34 cellular contexts compared by ENCODE assay signal in the genomic region with DNA sequence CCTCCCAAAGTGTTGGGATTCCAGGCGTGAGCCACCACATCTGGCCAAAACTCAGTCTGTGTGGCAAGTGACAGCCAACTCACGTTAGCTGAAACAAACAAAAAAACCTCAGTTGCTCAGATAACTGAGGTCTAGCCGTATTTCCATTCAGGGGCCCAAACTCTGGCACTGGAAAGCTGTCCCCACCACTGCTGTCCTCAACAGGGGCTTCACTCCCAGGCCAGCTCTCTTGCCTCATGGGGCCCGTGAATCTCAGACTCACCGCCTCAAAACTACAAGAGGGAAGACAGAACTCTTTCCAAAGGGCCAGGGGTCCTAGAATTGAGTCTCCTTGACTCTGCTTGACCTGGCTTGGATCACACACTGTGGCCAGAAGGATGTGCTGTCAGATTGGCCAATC.
"Had no signal": no experiment of that assay in that cellular context is flagged by ENCODE, and none has a peak within 500 bp of the region (broad histone marks: within the 10 kb centered on the region; RNA-seq: fewer than 3 reads in every experiment).

No MANE protein-coding gene starts in this region.

- H3K4me3 Mint-ChIP-seq: activated B cell treated with CpG ODN at 0.5 μM for 24 hours; activated CD4-positive, alpha-beta memory T cell treated with anti-CD3 and anti-CD28 coated beads for 36 hours; activated CD4-positive, alpha-beta T cell treated with anti-CD3 and anti-CD28 coated beads, Interleukin-2, amount 10 ng/mL, durations not matched to agents 24 days and 14 days; activated naive CD4-positive, alpha-beta T cell treated with anti-CD3 and anti-CD28 coated beads for 36 hours; activated naive CD8-positive, alpha-beta T cell treated with anti-CD3 and anti-CD28 coated beads for 36 hours; activated T-cell treated with anti-CD3 and anti-CD28 coated beads, Interleukin-2, amount 50 U/mL, for 4 hours; activated T-cell treated with anti-CD3 and anti-CD28 coated beads, Interleukin-2, amount 50 U/mL, for 72 hours; activated T-helper 1 cell treated with anti-CD3 and anti-CD28 coated beads, Interleukin-12 subunit alpha, Interleukin-12 subunit beta, Interleukin-2, Interleukin-4 antibody, amounts not matched to agents 30 ng/mL and 10 ng/mL and 1 ng/mL, durations not matched to agents 14 hours and 24 hours and 36 hours; activated T-helper 17 cell treated with anti-CD3 and anti-CD28 coated beads, Interleukin-2, amount 50 U/mL, for 72 hours; T-helper 1 cell treated with Interleukin-12 subunit alpha and Interleukin-12 subunit beta and Interleukin-4 antibody, amounts not matched to agents 30 μg/mL and 1 μg/mL, for 36 hours; T-helper 2 cell treated with Interferon-gamma antibody and Interleukin-4, amounts not matched to agents 5 μg/mL and 100 μg/mL, for 36 hours had no signal

- H3K27ac Mint-ChIP-seq: activated B cell treated with CpG ODN at 0.5 μM for 24 hours; activated CD4-positive, alpha-beta memory T cell treated with anti-CD3 and anti-CD28 coated beads for 36 hours; activated CD4-positive, alpha-beta T cell treated with anti-CD3 and anti-CD28 coated beads, Interleukin-2, amount 10 ng/mL, durations not matched to agents 24 days and 14 days; activated naive CD8-positive, alpha-beta T cell treated with anti-CD3 and anti-CD28 coated beads for 36 hours; activated T-cell treated with anti-CD3 and anti-CD28 coated beads, Interleukin-2, amount 50 U/mL, for 72 hours; activated T-helper 1 cell treated with anti-CD3 and anti-CD28 coated beads, Interleukin-12 subunit alpha, Interleukin-12 subunit beta, Interleukin-2, Interleukin-4 antibody, amounts not matched to agents 30 ng/mL and 10 ng/mL and 1 ng/mL, durations not matched to agents 14 hours and 24 hours and 36 hours; T-helper 1 cell treated with Interleukin-12 subunit alpha and Interleukin-12 subunit beta and Interleukin-4 antibody, amounts not matched to agents 30 μg/mL and 1 μg/mL, for 36 hours; T-helper 2 cell treated with Interferon-gamma antibody and Interleukin-4, amounts not matched to agents 5 μg/mL and 100 μg/mL, for 36 hours had no signal

- H3K9me3 ChIP-seq: adrenal gland, body of pancreas, breast epithelium had no signal

- H3K27me3 Mint-ChIP-seq: activated B cell treated with CpG ODN at 0.5 μM for 24 hours; activated CD4-positive, alpha-beta memory T cell treated with anti-CD3 and anti-CD28 coated beads for 36 hours; activated CD4-positive, alpha-beta T cell treated with anti-CD3 and anti-CD28 coated beads, Interleukin-2, amount 10 ng/mL, durations not matched to agents 24 days and 14 days; activated naive CD8-positive, alpha-beta T cell treated with anti-CD3 and anti-CD28 coated beads for 36 hours; activated T-helper 17 cell treated with anti-CD3 and anti-CD28 coated beads, Interleukin-2, amount 50 U/mL, for 72 hours had no signal

- DNase-seq: activated B cell treated with CpG ODN at 0.5 μM for 24 hours; activated CD4-positive, alpha-beta memory T cell treated with anti-CD3 and anti-CD28 coated beads for 36 hours; activated CD4-positive, alpha-beta T cell treated with anti-CD3 and anti-CD28 coated beads for 4 hours; activated CD4-positive, alpha-beta T cell treated with anti-CD3 and anti-CD28 coated beads, Interleukin-2, amount 10 ng/mL, durations not matched to agents 24 days and 14 days; activated CD4-positive, alpha-beta T cell treated with anti-CD3 and anti-CD28 coated beads, Interleukin-2, amount 50 U/mL, for 1 hour; activated CD4-positive, alpha-beta T cell treated with anti-CD3 and anti-CD28 coated beads, Interleukin-2, amount 50 U/mL, for 4 hours; activated CD4-positive, CD25-positive, alpha-beta regulatory T cell treated with anti-CD3 and anti-CD28 coated beads, Interleukin-2, amount 50 U/mL, for 72 hours; activated CD8-positive, alpha-beta memory T cell treated with anti-CD3 and anti-CD28 coated beads, Interleukin-2, amount 50 U/mL, for 4 hours; activated effector memory CD4-positive, alpha-beta T cell treated with anti-CD3 and anti-CD28 coated beads, Interleukin-2, amount 50 U/mL, for 16 hours; activated gamma-delta T cell treated with Interleukin-2 at 50 U/mL for 16 hours; activated naive CD4-positive, alpha-beta T cell; activated naive CD4-positive, alpha-beta T cell treated with anti-CD3 and anti-CD28 coated beads for 36 hours; activated naive CD4-positive, alpha-beta T cell treated with anti-CD3 and anti-CD28 coated beads, Interleukin-2, amount 50 U/mL, for 16 hours; activated naive CD8-positive, alpha-beta T cell treated with anti-CD3 and anti-CD28 coated beads for 36 hours; activated T-cell treated with anti-CD3 and anti-CD28 coated beads for 4 hours; activated T-cell treated with anti-CD3 and anti-CD28 coated beads, Interleukin-2, amount 50 U/mL, for 1 hour; activated T-cell treated with anti-CD3 and anti-CD28 coated beads, Interleukin-2, amount 50 U/mL, for 4 hours; activated T-cell treated with anti-CD3 and anti-CD28 coated beads, Interleukin-2, amount 50 U/mL, for 72 hours; amniotic stem cell; aorta; body of pancreas; brain microvascular endothelial cell; central memory CD4-positive, alpha-beta T cell; T-helper 1 cell; T-helper 2 cell; T-helper 9 cell had no signal

- H3K9me3 Mint-ChIP-seq: activated B cell treated with CpG ODN at 0.5 μM for 24 hours; activated CD4-positive, alpha-beta memory T cell treated with anti-CD3 and anti-CD28 coated beads for 36 hours; activated CD4-positive, alpha-beta T cell treated with anti-CD3 and anti-CD28 coated beads, Interleukin-2, amount 10 ng/mL, durations not matched to agents 24 days and 14 days; activated naive CD4-positive, alpha-beta T cell treated with anti-CD3 and anti-CD28 coated beads for 36 hours; activated naive CD4-positive, alpha-beta T cell treated with anti-CD3 and anti-CD28 coated beads, Interleukin-2, amount 50 U/mL, for 72 hours; activated naive CD8-positive, alpha-beta T cell treated with anti-CD3 and anti-CD28 coated beads for 36 hours; activated T-cell treated with anti-CD3 and anti-CD28 coated beads, Interleukin-2, amount 50 U/mL, for 4 hours; activated T-cell treated with anti-CD3 and anti-CD28 coated beads, Interleukin-2, amount 50 U/mL, for 72 hours; activated T-helper 1 cell treated with anti-CD3 and anti-CD28 coated beads, Interleukin-12 subunit alpha, Interleukin-12 subunit beta, Interleukin-2, Interleukin-4 antibody, amounts not matched to agents 30 ng/mL and 10 ng/mL and 1 ng/mL, durations not matched to agents 14 hours and 24 hours and 36 hours; activated T-helper 17 cell treated with anti-CD3 and anti-CD28 coated beads, Interleukin-2, amount 50 U/mL, for 72 hours; T-helper 1 cell treated with Interleukin-12 subunit alpha and Interleukin-12 subunit beta and Interleukin-4 antibody, amounts not matched to agents 30 μg/mL and 1 μg/mL, for 36 hours; T-helper 2 cell treated with Interferon-gamma antibody and Interleukin-4, amounts not matched to agents 5 μg/mL and 100 μg/mL, for 36 hours had no signal

- ATAC-seq: activated naive CD4-positive, alpha-beta T cell treated with anti-CD3 and anti-CD28 coated beads, Interleukin-2, amount 50 U/mL, for 72 hours; activated T-cell treated with anti-CD3 and anti-CD28 coated beads, Interleukin-2, amount 50 U/mL, for 4 hours; activated T-cell treated with anti-CD3 and anti-CD28 coated beads, Interleukin-2, amount 50 U/mL, for 72 hours; activated T-helper 17 cell treated with anti-CD3 and anti-CD28 coated beads, Interleukin-2, amount 50 U/mL, for 72 hours; body of pancreas had no signal

- H3K4me1 ChIP-seq: adrenal gland, body of pancreas, breast epithelium had no signal

- H3K4me3 ChIP-seq: adrenal gland, body of pancreas, breast epithelium had no signal

- H3K27me3 ChIP-seq: adrenal gland, body of pancreas, brain microvascular endothelial cell, breast epithelium had no signal

- H3K27ac ChIP-seq: adrenal gland, body of pancreas, brain microvascular endothelial cell, breast epithelium, VCaP had no signal
